8 cellular contexts compared by ENCODE assay signal in the genomic region with DNA sequence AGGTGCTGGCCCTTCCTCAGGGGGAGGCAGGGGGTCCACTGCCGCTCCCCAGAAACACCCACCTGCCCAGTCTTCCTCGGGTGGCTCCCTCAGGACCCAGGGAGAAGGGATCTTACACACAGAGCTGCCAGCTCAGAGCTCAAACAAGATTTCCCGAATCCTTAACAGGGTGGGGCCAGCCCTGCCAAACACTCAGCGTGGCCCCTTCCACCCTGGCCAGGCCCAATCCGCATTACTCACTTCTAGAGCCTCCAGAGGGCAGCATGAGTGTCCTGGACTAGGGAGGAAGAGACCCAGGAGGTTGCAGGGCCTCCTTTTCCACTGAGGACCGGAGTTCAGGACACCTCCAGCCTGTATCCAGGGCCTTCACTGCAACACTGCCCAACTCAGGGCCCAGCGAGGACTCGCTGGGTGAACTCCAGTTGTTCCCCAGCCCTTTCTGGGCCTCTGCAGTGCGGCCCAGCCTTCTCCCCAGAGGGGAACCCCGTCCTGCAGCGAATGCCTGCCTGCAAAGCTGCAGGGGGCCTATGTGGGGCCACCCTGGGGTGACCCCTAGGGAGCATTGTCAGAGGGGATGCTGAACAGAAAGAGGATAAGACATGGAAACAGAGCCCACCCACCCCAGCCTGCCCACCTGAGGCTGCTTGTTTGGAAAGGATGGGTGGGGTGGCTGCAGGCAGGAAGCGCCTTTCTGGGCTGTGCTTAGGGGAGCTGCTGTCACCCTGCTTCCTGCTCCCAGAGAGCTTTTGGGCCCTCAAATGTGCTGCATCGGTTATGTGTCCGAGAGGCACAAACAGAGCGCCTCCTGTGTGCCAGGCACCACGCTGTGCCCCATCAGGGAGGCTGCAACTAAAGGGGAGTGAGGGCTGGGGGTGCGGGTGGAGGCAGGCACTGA. TPM values are rescaled to one million over a fixed set of nuclear protein-coding genes. Genes with fewer than 3 reads are reported as not detected.
DNase-seq lines count a peak whose midpoint lies in the region; ATAC-seq and TF ChIP-seq lines count a peak whose summit lies in the region.

No MANE protein-coding gene starts in this region.

- H3K4me1 Mint-ChIP-seq in stimulated activated naive CD8-positive, alpha-beta T cell treated with anti-CD3 and anti-CD28 coated beads, Interleukin-15, amount 100 ng/mL, for 72 hours, result peaks cover 19% of the 10 kb centered on the region
- peaks cover 52% of the 10 kb centered on the region for H3K4me1 Mint-ChIP-seq in WTC11

- CTCF ChIA-PET in WTC11 (lab: Charles Lee), result interaction anchor here (0.7 to 2.9 kb wide), 21 partner anchors 11 to 668 kb away, joined by 3 to 24 read pairs (median 4); a partner anchor contains a TSS

- no peaks in the 10 kb centered on the region for H3K36me3 ChIP-seq in iPS-20b (ENCODE audit: insufficient read depth, low read depth, low read length)

- no peaks in the 10 kb centered on the region for H3K27me3 Mint-ChIP-seq in stimulated activated naive CD8-positive, alpha-beta T cell treated with anti-CD3 and anti-CD28 coated beads, Interleukin-15, amount 100 ng/mL, for 72 hours
- no peaks in the 10 kb centered on the region for H3K27me3 Mint-ChIP-seq in WTC11 (ENCODE audit: low read depth)

- ATAC-seq in stimulated activated naive CD8-positive, alpha-beta T cell treated with anti-CD3 and anti-CD28 coated beads, Interleukin-15, amount 100 ng/mL, for 72 hours, result peak; percentile 46
- no peak for ATAC-seq in stimulated activated naive CD8-positive, alpha-beta T cell treated with anti-CD3 and anti-CD28 coated beads, Interleukin-15, Interleukin-2, amounts not matched to agents 100 U/mL and 50 U/mL, for 24 hours
- peak; percentile 57 for ATAC-seq in WTC11
- ATAC-seq in HG02642 (IDR thresholded peaks at IDR 0.05; ENCODE audit: poor library complexity, unreplicated experiment), result no peak
- ATAC-seq in HG03354 (IDR thresholded peaks at IDR 0.05; ENCODE audit: poor library complexity, severe bottlenecking, unreplicated experiment), result no peak
- no peak for ATAC-seq in GM21786 (IDR thresholded peaks at IDR 0.05; ENCODE audit: unreplicated experiment)

- H3K4me3 ChIP-seq in iPS-20b (ENCODE audit: low read length), result no peak overlapping the region

- peak overlapping the region; percentile 14; the same call in 1 of the 2 replicates for H3K9ac ChIP-seq in iPS-20b (ENCODE audit: low read depth, low read length)

- DNase-seq in stimulated activated naive CD8-positive, alpha-beta T cell treated with anti-CD3 and anti-CD28 coated beads, Interleukin-15, amount 100 ng/mL, for 72 hours, result no peak
- DNase-seq in stimulated activated naive CD8-positive, alpha-beta T cell treated with anti-CD3 and anti-CD28 coated beads, Interleukin-15, Interleukin-2, amounts not matched to agents 100 U/mL and 50 U/mL, for 24 hours, result no peak
- DNase-seq in WTC11 (ENCODE audit: low spot score), result no peak
- no peak for DNase-seq in activated CD8-positive, alpha-beta memory T cell treated with anti-CD3 and anti-CD28 coated beads for 24 hours

- peaks cover 20% of the 10 kb centered on the region; the same call in 1 of the 2 replicates for H3K4me1 ChIP-seq in iPS-20b (ENCODE audit: insufficient read depth, low read length)

- H3K27me3 ChIP-seq in iPS-20b (ENCODE audit: insufficient read depth, low read length), result no peaks in the 10 kb centered on the region

- no peaks in the 10 kb centered on the region for H3K9me3 Mint-ChIP-seq in stimulated activated naive CD8-positive, alpha-beta T cell treated with anti-CD3 and anti-CD28 coated beads, Interleukin-15, amount 100 ng/mL, for 72 hours
- H3K9me3 Mint-ChIP-seq in WTC11, result no peaks in the 10 kb centered on the region

- H3K27ac ChIP-seq in iPS-20b (ENCODE audit: low read length), result no peak overlapping the region

- no peaks in the 10 kb centered on the region for H3K36me3 Mint-ChIP-seq in WTC11

- no peak for TF ChIP-seq CTCF in WTC11 (IDR thresholded peaks at IDR 0.05)

- H3K9me3 ChIP-seq in iPS-20b (ENCODE audit: insufficient read depth, low read depth, low read length), result no peaks in the 10 kb centered on the region

- POLR2A ChIA-PET in WTC11 (lab: Charles Lee), result interaction anchor here (1.2 kb wide), 1 partner anchor 44 kb away, joined by 3 read pairs; a partner anchor contains a TSS

- peak overlapping the region; percentile 59 to 91 for H3K27ac Mint-ChIP-seq in stimulated activated naive CD8-positive, alpha-beta T cell treated with anti-CD3 and anti-CD28 coated beads, Interleukin-15, amount 100 ng/mL, for 72 hours
- peak overlapping the region; percentile 60 for H3K27ac Mint-ChIP-seq in WTC11

- no peak overlapping the region for H3K4me3 Mint-ChIP-seq in stimulated activated naive CD8-positive, alpha-beta T cell treated with anti-CD3 and anti-CD28 coated beads, Interleukin-15, amount 100 ng/mL, for 72 hours
- H3K4me3 Mint-ChIP-seq in WTC11, result no peak overlapping the region

TF ChIP-seq in WTC11, 78 proteins besides CTCF, POLR2A, EP300 and RAD21:
- TF ChIP-seq ZNF423 (CRISPR knock-in tag; IDR thresholded peaks at IDR 0.05) (peak; percentile 86), ZNF317 (CRISPR knock-in tag; IDR thresholded peaks at IDR 0.05; ENCODE audit: borderline replicate concordance, low read depth) (no peak)
- TF ChIP-seq, protein P1, sequence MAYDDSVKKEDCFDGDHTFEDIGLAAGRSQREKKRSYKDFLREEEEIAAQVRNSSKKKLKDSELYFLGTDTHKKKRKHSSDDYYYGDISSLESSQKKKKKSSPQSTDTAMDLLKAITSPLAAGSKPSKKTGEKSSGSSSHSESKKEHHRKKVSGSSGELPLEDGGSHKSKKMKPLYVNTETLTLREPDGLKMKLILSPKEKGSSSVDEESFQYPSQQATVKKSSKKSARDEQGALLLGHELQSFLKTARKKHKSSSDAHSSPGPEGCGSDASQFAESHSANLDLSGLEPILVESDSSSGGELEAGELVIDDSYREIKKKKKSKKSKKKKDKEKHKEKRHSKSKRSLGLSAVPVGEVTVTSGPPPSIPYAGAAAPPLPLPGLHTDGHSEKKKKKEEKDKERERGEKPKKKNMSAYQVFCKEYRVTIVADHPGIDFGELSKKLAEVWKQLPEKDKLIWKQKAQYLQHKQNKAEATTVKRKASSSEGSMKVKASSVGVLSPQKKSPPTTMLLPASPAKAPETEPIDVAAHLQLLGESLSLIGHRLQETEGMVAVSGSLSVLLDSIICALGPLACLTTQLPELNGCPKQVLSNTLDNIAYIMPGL (CRISPR knock-in tag; IDR thresholded peaks at IDR 0.05), result 0 out of 2 replicates have a peak, but pooled peaks have one; percentile 15

RNA-seq across cellular contexts. Expression of a gene that starts 43.8 kb away (rescaled TPM):
- total RNA-seq in WTC11 (2021), result 70.1 to 84.7 TPM (median 70.3 TPM) in 3 replicates

RNA-seq across cellular contexts. Expression of a gene that starts 44.4 kb away (rescaled TPM):
- total RNA-seq in WTC11 (2021), result 46.9 to 53.1 TPM (median 49.3 TPM) in 3 replicates

Comparison
In these comparisons a context has a peak if more than half of its experiments do, and no peak if none do; other contexts are left out.
1. ATAC-seq: peak in stimulated activated naive CD8-positive, alpha-beta T cell treated with anti-CD3 and anti-CD28 coated beads, Interleukin-15, amount 100 ng/mL, for 72 hours (single experiment) and WTC11 (single experiment); none in stimulated activated naive CD8-positive, alpha-beta T cell treated with anti-CD3 and anti-CD28 coated beads, Interleukin-15, Interleukin-2, amounts not matched to agents 100 U/mL and 50 U/mL, for 24 hours (single experiment), HG02642 (single experiment), HG03354 (single experiment) and GM21786 (single experiment).